In genomic region chr5:140883927-140884697, GRCh38 we compare ENCODE assay signal across 26 cellular contexts. TPM values are rescaled to one million over a fixed set of nuclear protein-coding genes. Genes with fewer than 3 reads are reported as not detected.
DNase-seq lines count a peak whose midpoint lies in the region; ATAC-seq and TF ChIP-seq lines count a peak whose summit lies in the region.
"Had no signal": no experiment of that assay in that cellular context is flagged by ENCODE, and none has a peak within 500 bp of the region (broad histone marks: within the 10 kb centered on the region; RNA-seq: fewer than 3 reads in every experiment).

No MANE protein-coding gene starts in this region.

- H4K20me1 ChIP-seq in osteoblast (ENCODE audit: insufficient read depth, low read length), result no peaks in the 10 kb centered on the region

- DNase-seq in H7 (peak; percentile 28), chondrocyte (ENCODE audit: low spot score) (peak; percentile 90), osteoblast (ENCODE audit: insufficient read length, low spot score, missing footprints) (peak; percentile 19), NCI-H510A treated with DMSO at 0.1 percent for 48 hours (lab: John Stamatoyannopoulos, UW) (no peak), left cardiac atrium (no peak)
- DNase-seq in activated T-cell treated with anti-CD3 and anti-CD28 coated beads, Interleukin-2, amount 50 U/mL, for 72 hours, result no peak
- DNase-seq: Caco-2; CD8-positive, alpha-beta T cell; DMS 273 treated with DMSO at 0.1 percent for 48 hours; DMS79; EL; GDM1; HCEC 1CT; IMR-90; KG1; MG63; NCI-H1694; NCI-H2029 treated with DMSO at 0.1 percent for 48 hours; NCI-H446 treated with DMSO at 0.1 percent for 48 hours; NCI-H526 treated with DMSO at 0.1 percent for 48 hours; RPMI8226; SHP77 had no signal

- H3K4me3 Mint-ChIP-seq in chondrocyte (ENCODE audit: unreplicated experiment), result no peak overlapping the region
- no peak overlapping the region for H3K4me3 Mint-ChIP-seq in activated T-cell treated with anti-CD3 and anti-CD28 coated beads, Interleukin-2, amount 50 U/mL, for 72 hours
- H3K4me3 Mint-ChIP-seq: B cell; CD8-positive, alpha-beta T cell had no signal

- peaks cover 15% of the 10 kb centered on the region for H3K9me3 Mint-ChIP-seq in chondrocyte (ENCODE audit: low read depth)
- H3K9me3 Mint-ChIP-seq in activated T-cell treated with anti-CD3 and anti-CD28 coated beads, Interleukin-2, amount 50 U/mL, for 72 hours, result peaks cover 4 to 6% of the 10 kb centered on the region in 2 donors

- ATAC-seq in activated T-cell treated with anti-CD3 and anti-CD28 coated beads, Interleukin-2, amount 50 U/mL, for 72 hours (replicated peaks in 1 of 2), result no peak
- ATAC-seq in left cardiac atrium (no peak), GM21447 (IDR thresholded peaks at IDR 0.05; ENCODE audit: unreplicated experiment) (no peak)
- ATAC-seq: CD8-positive, alpha-beta T cell had no signal

- peaks cover 6% of the 10 kb centered on the region for H3K4me1 Mint-ChIP-seq in chondrocyte (ENCODE audit: low read depth)
- H3K4me1 Mint-ChIP-seq in activated T-cell treated with anti-CD3 and anti-CD28 coated beads, Interleukin-2, amount 50 U/mL, for 72 hours (ENCODE audit: low read depth), result no peaks in the 10 kb centered on the region
- H3K4me1 Mint-ChIP-seq: B cell had no signal

- no peak overlapping the region for H3K4me2 ChIP-seq in osteoblast (ENCODE audit: insufficient read depth, low read length)

- no peaks in the 10 kb centered on the region for H3K9me3 ChIP-seq in osteoblast (ENCODE audit: low read depth, low read length)
- H3K9me3 ChIP-seq: Caco-2, MG63 had no signal

- H3K27ac ChIP-seq in osteoblast (ENCODE audit: low read depth, low read length), result no peak overlapping the region
- H3K27ac ChIP-seq: C4-2B had no signal

- peaks cover 24% of the 10 kb centered on the region for H3K36me3 Mint-ChIP-seq in chondrocyte (ENCODE audit: low read depth)
- peaks cover 6 to 8% of the 10 kb centered on the region in 2 donors for H3K36me3 Mint-ChIP-seq in activated T-cell treated with anti-CD3 and anti-CD28 coated beads, Interleukin-2, amount 50 U/mL, for 72 hours (ENCODE audit: insufficient read depth in 2 of 2)
- H3K36me3 Mint-ChIP-seq: CD8-positive, alpha-beta T cell had no signal

- intact Hi-C loops in left cardiac atrium (cut with DNase I), result loop anchor here in 1 of 2 donors (10.0 kb wide), 1 partner anchor 161 kb away; no protein-coding TSS in a partner anchor

- H3K27me3 Mint-ChIP-seq in chondrocyte (ENCODE audit: low read depth), result no peaks in the 10 kb centered on the region
- peaks cover 14% of the 10 kb centered on the region for H3K27me3 Mint-ChIP-seq in activated T-cell treated with anti-CD3 and anti-CD28 coated beads, Interleukin-2, amount 50 U/mL, for 72 hours (ENCODE audit: low read depth)

- no peaks in the 10 kb centered on the region for H3K4me1 ChIP-seq in osteoblast (ENCODE audit: insufficient read depth, low read length)
- H3K4me1 ChIP-seq: Caco-2 had no signal

- H3K79me2 ChIP-seq in osteoblast (ENCODE audit: insufficient read depth, low read length), result no peaks in the 10 kb centered on the region

- H3K36me3 ChIP-seq in H7 (replicated peaks; ENCODE audit: control insufficient read depth, insufficient read depth, low read length), result no peaks in the 10 kb centered on the region
- no peaks in the 10 kb centered on the region for H3K36me3 ChIP-seq in osteoblast (ENCODE audit: insufficient read depth, low read length)
- H3K36me3 ChIP-seq: MG63 had no signal

- H3K27me3 ChIP-seq in H7 (ENCODE audit: control insufficient read depth, insufficient read depth, low read length) (no peaks in the 10 kb centered on the region), osteoblast (ENCODE audit: insufficient read depth, low read length) (no peaks in the 10 kb centered on the region)

- H2AFZ ChIP-seq in osteoblast (ENCODE audit: low read length), result no peak overlapping the region

- no peak overlapping the region for H3K27ac Mint-ChIP-seq in chondrocyte (ENCODE audit: unreplicated experiment)
- H3K27ac Mint-ChIP-seq in activated T-cell treated with anti-CD3 and anti-CD28 coated beads, Interleukin-2, amount 50 U/mL, for 72 hours, result no peak overlapping the region
- H3K27ac Mint-ChIP-seq: B cell; CD8-positive, alpha-beta T cell had no signal

- H3K4me3 ChIP-seq in H7 (ENCODE audit: insufficient read depth, low read depth, low read length) (no peak overlapping the region), osteoblast (ENCODE audit: insufficient read depth, low read length) (no peak overlapping the region)
- H3K4me3 ChIP-seq: MG63 had no signal

- TF ChIP-seq CTCF in chondrocyte (IDR thresholded peaks at IDR 0.05), result no peak
- no peak for TF ChIP-seq CTCF in osteoblast (IDR thresholded peaks at IDR 0.05; ENCODE audit: extremely low read depth, low read depth, low read length)

RNA-seq across cellular contexts. Expression of gene PCDHA13, which starts 2.2 kb away (rescaled TPM):
- 1.6 and 2.5 TPM in 2 replicates for total RNA-seq in H7 (2014; rRNA removed; shearing (Covaris generic))
- total RNA-seq in chondrocyte (1.1 to 2.0 TPM (median 1.3 TPM) in 3 replicates), osteoblast (under 0.01 TPM in 2 replicates), left cardiac atrium (under 1 TPM; 0.27 to 0.31 TPM)
- total RNA-seq in activated T-cell treated with anti-CD3 and anti-CD28 coated beads, Interleukin-2, amount 50 U/mL, for 72 hours, result not detected
- total RNA-seq: B cell; Caco-2; CD8-positive, alpha-beta T cell; IMR-90 had no signal

RNA-seq across cellular contexts. Expression of gene PCDHA12, which starts 9.0 kb away (rescaled TPM):
- total RNA-seq in H7 (2014; rRNA removed; shearing (Covaris generic)), result 1.9 and 2.3 TPM in 2 replicates
- 15.9 to 23.6 TPM (median 23.0 TPM) in 3 replicates for total RNA-seq in chondrocyte
- total RNA-seq in osteoblast, result under 0.01 and 0.36 TPM in 2 replicates
- total RNA-seq in activated T-cell treated with anti-CD3 and anti-CD28 coated beads, Interleukin-2, amount 50 U/mL, for 72 hours, result not detected
- total RNA-seq in left cardiac atrium, result under 1 TPM; 0.15 to 0.34 TPM
- total RNA-seq: B cell; Caco-2; CD8-positive, alpha-beta T cell; IMR-90 had no signal

RNA-seq across cellular contexts. Expression of gene PCDHA11, which starts 15.4 kb away (rescaled TPM):
- total RNA-seq in H7 (2014; rRNA removed; shearing (Covaris generic)), result 10.0 and 10.2 TPM in 2 replicates
- total RNA-seq in chondrocyte (6.0 to 10.7 TPM (median 6.1 TPM) in 3 replicates), osteoblast (0.29 and 0.36 TPM in 2 replicates), left cardiac atrium (under 1 TPM; 0.09 to 0.29 TPM)
- total RNA-seq in activated T-cell treated with anti-CD3 and anti-CD28 coated beads, Interleukin-2, amount 50 U/mL, for 72 hours, result not detected
- total RNA-seq: B cell; Caco-2; CD8-positive, alpha-beta T cell had no signal

RNA-seq across cellular contexts. Expression of gene PCDHA10, which starts 28.4 kb away (rescaled TPM):
- 0.11 and 0.28 TPM in 2 replicates for total RNA-seq in H7 (2014; rRNA removed; shearing (Covaris generic))
- total RNA-seq in chondrocyte, result 6.7 to 21.2 TPM (median 20.5 TPM) in 3 replicates
- 0.36 and 0.59 TPM in 2 replicates for total RNA-seq in osteoblast
- not detected for total RNA-seq in activated T-cell treated with anti-CD3 and anti-CD28 coated beads, Interleukin-2, amount 50 U/mL, for 72 hours
- total RNA-seq in left cardiac atrium, result under 1 TPM; 0.44 to 0.55 TPM
- total RNA-seq: B cell; CD8-positive, alpha-beta T cell; SK-MEL-5 had no signal

RNA-seq across cellular contexts. Expression of gene PCDHA9, which starts 35.9 kb away (rescaled TPM):
- total RNA-seq in H7 (2014; rRNA removed; shearing (Covaris generic)), result 0.03 TPM in 1 of 2 replicates, not detected in the other
- 1.2 to 2.0 TPM (median 1.3 TPM) in 3 replicates for total RNA-seq in chondrocyte
- total RNA-seq in osteoblast, result 0.29 and 0.36 TPM in 2 replicates
- total RNA-seq in activated T-cell treated with anti-CD3 and anti-CD28 coated beads, Interleukin-2, amount 50 U/mL, for 72 hours, result not detected
- under 1 TPM; 0.03 to 0.05 TPM for total RNA-seq in left cardiac atrium
- total RNA-seq: B cell; Caco-2; CD8-positive, alpha-beta T cell had no signal

Comparison
In these comparisons a context has a peak if more than half of its experiments do, and no peak if none do; other contexts are left out.
1. DNase-seq: peak in H7 (single experiment), chondrocyte (single experiment) and osteoblast (single experiment); none in activated T-cell treated with anti-CD3 and anti-CD28 coated beads, Interleukin-2, amount 50 U/mL, for 72 hours (0 of 2), NCI-H510A treated with DMSO at 0.1 percent for 48 hours (single experiment) and left cardiac atrium (single experiment).